ENCODE assay signal across 33 cellular contexts in genomic region chr13:62046512-62046911, GRCh38.
"Had no signal": no experiment of that assay in that cellular context is flagged by ENCODE, and none has a peak within 500 bp of the region (broad histone marks: within the 10 kb centered on the region; RNA-seq: fewer than 3 reads in every experiment).

No MANE protein-coding gene starts in this region.

- H3K27ac Mint-ChIP-seq: activated CD4-positive, alpha-beta T cell treated with anti-CD3 and anti-CD28 coated beads, Interleukin-2, amount 10 ng/mL, durations not matched to agents 24 days and 14 days; activated CD8-positive, alpha-beta T cell treated with anti-CD3 and anti-CD28 coated beads, Interleukin-2, amount 10 ng/mL, durations not matched to agents 7 days and 5 days; activated naive CD4-positive, alpha-beta T cell treated with anti-CD3 and anti-CD28 coated beads, Interleukin-2, amount 10 ng/mL, durations not matched to agents 7 days and 5 days; activated naive CD8-positive, alpha-beta T cell; activated naive CD8-positive, alpha-beta T cell treated with anti-CD3 and anti-CD28 coated beads, Interleukin-2, amount 50 U/mL, for 24 hours; activated T-cell treated with anti-CD3 and anti-CD28 coated beads, Interleukin-2, amount 50 U/mL, for 24 hours; activated T-helper 2 cell treated with anti-CD3 and anti-CD28 coated beads, Interferon-gamma antibody, Interleukin-2, Interleukin-4, amounts not matched to agents 10 μg/mL and 5 μg/mL and 100 μg/mL, durations not matched to agents 14 hours and 24 hours and 36 hours; IgD-negative memory B cell had no signal

- H3K27me3 Mint-ChIP-seq: activated CD4-positive, alpha-beta T cell treated with anti-CD3 and anti-CD28 coated beads, Interleukin-2, amount 10 ng/mL, durations not matched to agents 24 days and 14 days; activated naive CD4-positive, alpha-beta T cell treated with anti-CD3 and anti-CD28 coated beads, Interleukin-2, amount 10 ng/mL, durations not matched to agents 7 days and 5 days; activated naive CD8-positive, alpha-beta T cell; activated naive CD8-positive, alpha-beta T cell treated with anti-CD3 and anti-CD28 coated beads, Interleukin-2, amount 50 U/mL, for 24 hours; activated T-cell treated with anti-CD3 and anti-CD28 coated beads, Interleukin-2, amount 50 U/mL, for 24 hours; central memory CD8-positive, alpha-beta T cell; IgD-negative memory B cell had no signal

- H3K9me3 Mint-ChIP-seq: activated CD4-positive, alpha-beta T cell treated with anti-CD3 and anti-CD28 coated beads, Interleukin-2, amount 10 ng/mL, durations not matched to agents 24 days and 14 days had no signal

- H3K4me3 Mint-ChIP-seq: activated CD4-positive, alpha-beta T cell treated with anti-CD3 and anti-CD28 coated beads, Interleukin-2, amount 10 ng/mL, durations not matched to agents 24 days and 14 days; activated CD8-positive, alpha-beta T cell treated with anti-CD3 and anti-CD28 coated beads, Interleukin-2, amount 10 ng/mL, durations not matched to agents 7 days and 5 days; activated naive CD4-positive, alpha-beta T cell treated with anti-CD3 and anti-CD28 coated beads, Interleukin-2, amount 10 ng/mL, durations not matched to agents 7 days and 5 days; activated naive CD8-positive, alpha-beta T cell; activated naive CD8-positive, alpha-beta T cell treated with anti-CD3 and anti-CD28 coated beads, Interleukin-2, amount 50 U/mL, for 24 hours; activated T-cell treated with anti-CD3 and anti-CD28 coated beads, Interleukin-2, amount 50 U/mL, for 24 hours; central memory CD8-positive, alpha-beta T cell; IgD-negative memory B cell had no signal

- ATAC-seq: activated CD8-positive, alpha-beta T cell treated with anti-CD3 and anti-CD28 coated beads, Interleukin-2, amount 10 ng/mL, durations not matched to agents 7 days and 5 days; activated naive CD8-positive, alpha-beta T cell treated with anti-CD3 and anti-CD28 coated beads, Interleukin-2, amount 50 U/mL, for 24 hours; PC-3 had no signal

- H3K36me3 Mint-ChIP-seq: activated naive CD4-positive, alpha-beta T cell treated with anti-CD3 and anti-CD28 coated beads, Interleukin-2, amount 10 ng/mL, durations not matched to agents 7 days and 5 days; activated naive CD8-positive, alpha-beta T cell; IgD-negative memory B cell had no signal

- H3K4me1 Mint-ChIP-seq: activated CD4-positive, alpha-beta T cell treated with anti-CD3 and anti-CD28 coated beads, Interleukin-2, amount 10 ng/mL, durations not matched to agents 24 days and 14 days; activated naive CD4-positive, alpha-beta T cell treated with anti-CD3 and anti-CD28 coated beads, Interleukin-2, amount 10 ng/mL, durations not matched to agents 7 days and 5 days; activated naive CD8-positive, alpha-beta T cell treated with anti-CD3 and anti-CD28 coated beads, Interleukin-2, amount 50 U/mL, for 24 hours; central memory CD8-positive, alpha-beta T cell; IgD-negative memory B cell had no signal

- DNase-seq: activated CD4-positive, alpha-beta T cell treated with anti-CD3 and anti-CD28 coated beads, Interleukin-2, amount 10 ng/mL, durations not matched to agents 24 days and 14 days; activated CD4-positive, alpha-beta T cell treated with anti-CD3 and anti-CD28 coated beads, Interleukin-2, amount 50 U/mL, for 48 hours; activated CD8-positive, alpha-beta T cell treated with anti-CD3 and anti-CD28 coated beads, Interleukin-2, amount 10 ng/mL, durations not matched to agents 7 days and 5 days; activated naive CD4-positive, alpha-beta T cell treated with anti-CD3 and anti-CD28 coated beads, Interleukin-2, amount 10 ng/mL, durations not matched to agents 7 days and 5 days; activated naive CD8-positive, alpha-beta T cell treated with anti-CD3 and anti-CD28 coated beads, Interleukin-2, amount 50 U/mL, for 24 hours; activated T-cell treated with anti-CD3 and anti-CD28 coated beads, Interleukin-2, amount 50 U/mL, for 24 hours; anterior cingulate cortex; brain microvascular endothelial cell; Karpas-422; KBM-7; NCI-H1048; NCI-H1105 treated with DMSO at 0.1 percent for 48 hours; NCI-H1436 treated with DMSO at 0.1 percent for 48 hours; NCI-H1694 treated with DMSO at 0.1 percent for 48 hours; NCI-H2029 treated with DMSO at 0.1 percent for 48 hours; NCI-H2107; NCI-H2171; NCI-H510A; NCI-H526; NCI-H748 treated with DMSO at 0.1 percent for 48 hours; NK-92 treated with Interleukin-12 subunit alpha and Interleukin-12 subunit beta, amount 100 ng/mL, for 24 hours; PC-3; Peyer's patch; RPMI8226; SHP77 treated with DMSO at 0.1 percent for 48 hours; SW 1271; T-helper 2 cell; T1000; WERI-Rb-1 had no signal
